In genomic region chr9:109923371-109923770, GRCh38 we compare ENCODE assay signal across 19 cellular contexts.
DNase-seq lines count a peak whose midpoint lies in the region; ATAC-seq and TF ChIP-seq lines count a peak whose summit lies in the region.
"Had no signal": no experiment of that assay in that cellular context is flagged by ENCODE, and none has a peak within 500 bp of the region (broad histone marks: within the 10 kb centered on the region; RNA-seq: fewer than 3 reads in every experiment).

No MANE protein-coding gene starts in this region.

- intact Hi-C loops in thyroid gland (cut with DNase I) = no loop called here

- H3K9me3 Mint-ChIP-seq in nephron = no peaks in the 10 kb centered on the region
- H3K9me3 Mint-ChIP-seq: activated naive CD4-positive, alpha-beta T cell treated with anti-CD3 and anti-CD28 coated beads, Interleukin-2, amount 50 U/mL, for 24 hours; dendritic cell treated with granulocyte-macrophage colony-stimulating factor and Interleukin-4, amounts not matched to agents 40 ng/mL and 50 ng/mL, for 4 days; neural progenitor cell had no signal

- no peak overlapping the region for H3K4me3 ChIP-seq in WERI-Rb-1 (ENCODE audit: low read depth, low read length)
- no peak overlapping the region for H3K4me3 ChIP-seq in thyroid gland (replicated peaks in 1 of 3)
- H3K4me3 ChIP-seq: neural progenitor cell, PC-9 had no signal

- H3K4me1 Mint-ChIP-seq in nephron = peaks cover 39% of the 10 kb centered on the region

- TF ChIP-seq CTCF in WERI-Rb-1 (IDR thresholded peaks at IDR 0.05; ENCODE audit: low read depth, low read length) (no peak), nephron (IDR thresholded peaks at IDR 0.05; ENCODE audit: unreplicated experiment in 3 of 3) (no peak), thyroid gland (IDR thresholded peaks at IDR 0.05) (no peak)

- no peak overlapping the region for H3K4me3 Mint-ChIP-seq in nephron
- H3K4me3 Mint-ChIP-seq: activated naive CD4-positive, alpha-beta T cell treated with anti-CD3 and anti-CD28 coated beads, Interleukin-2, amount 50 U/mL, for 24 hours; dendritic cell treated with granulocyte-macrophage colony-stimulating factor and Interleukin-4, amounts not matched to agents 40 ng/mL and 50 ng/mL, for 4 days; memory B cell; neural progenitor cell had no signal

- no peak for TF ChIP-seq POLR2A in thyroid gland (IDR thresholded peaks at IDR 0.05)

- no peaks in the 10 kb centered on the region for H3K36me3 ChIP-seq in WERI-Rb-1
- H3K36me3 ChIP-seq in thyroid gland = no peaks in the 10 kb centered on the region
- H3K36me3 ChIP-seq: neural progenitor cell had no signal

- H3K27me3 ChIP-seq in WERI-Rb-1 (ENCODE audit: insufficient read depth, low read depth, severe bottlenecking) = no peaks in the 10 kb centered on the region
- H3K27me3 ChIP-seq in thyroid gland = no peaks in the 10 kb centered on the region
- H3K27me3 ChIP-seq: neural progenitor cell had no signal

- peak overlapping the region in 2 of 3 experiments; percentile 14 to 44 for H3K27ac Mint-ChIP-seq in nephron
- H3K27ac Mint-ChIP-seq: activated naive CD4-positive, alpha-beta T cell treated with anti-CD3 and anti-CD28 coated beads, Interleukin-2, amount 50 U/mL, for 24 hours; dendritic cell treated with granulocyte-macrophage colony-stimulating factor and Interleukin-4, amounts not matched to agents 40 ng/mL and 50 ng/mL, for 4 days; memory B cell; neural progenitor cell had no signal

- H3K4me1 ChIP-seq in thyroid gland = no peaks in the 10 kb centered on the region

- H3K27ac ChIP-seq in WERI-Rb-1 (peak overlapping the region; percentile 19; the same call in 1 of the 2 replicates), thyroid gland (no peak overlapping the region)
- H3K27ac ChIP-seq: neural progenitor cell, PC-9 had no signal

- peak; percentile 6 for DNase-seq in COR-L47 (lab: John Stamatoyannopoulos, UW)
- DNase-seq in NCI-H2029 (lab: John Stamatoyannopoulos, UW) = peak; percentile 76
- no peak for DNase-seq in WERI-Rb-1
- no peak for DNase-seq in thyroid gland
- no peak for DNase-seq in activated effector memory CD4-positive, alpha-beta T cell treated with anti-CD3 and anti-CD28 coated beads, Interleukin-2, amount 50 U/mL, for 16 hours
- no peak for DNase-seq in LoVo (ENCODE audit: low spot score)
- DNase-seq: activated CD4-positive, alpha-beta T cell treated with anti-CD3 and anti-CD28 coated beads, Interleukin-2, amount 50 U/mL, for 1 hour; activated T-cell treated with anti-CD3 and anti-CD28 coated beads, Interleukin-2, amount 50 U/mL, for 1 hour; NCI-H226; PC-9; right cardiac atrium had no signal

- H3K36me3 Mint-ChIP-seq in nephron (ENCODE audit: low read depth) = peaks cover 7% of the 10 kb centered on the region
- H3K36me3 Mint-ChIP-seq: activated naive CD4-positive, alpha-beta T cell treated with anti-CD3 and anti-CD28 coated beads, Interleukin-2, amount 50 U/mL, for 24 hours; memory B cell; neural progenitor cell had no signal

- peaks cover 15% of the 10 kb centered on the region for H3K27me3 Mint-ChIP-seq in nephron (ENCODE audit: low read depth)
- H3K27me3 Mint-ChIP-seq: activated naive CD4-positive, alpha-beta T cell treated with anti-CD3 and anti-CD28 coated beads, Interleukin-2, amount 50 U/mL, for 24 hours; memory B cell had no signal

- WGBS in thyroid gland, 2 donors = 68 to 82% methylated on average over 5 of the region's 5 CpGs

- no peaks in the 10 kb centered on the region for H3K9me3 ChIP-seq in WERI-Rb-1 (ENCODE audit: severe bottlenecking)
- H3K9me3 ChIP-seq in thyroid gland = no peaks in the 10 kb centered on the region

- no peak for ATAC-seq in GM19395 (IDR thresholded peaks at IDR 0.05; ENCODE audit: unreplicated experiment)
- ATAC-seq: HCT116, right cardiac atrium, SK-N-SH treated with all-trans-retinoic acid at 6 μM for 48 hours had no signal

Comparison
In these comparisons a context has a peak if more than half of its experiments do, and no peak if none do; other contexts are left out.
1. DNase-seq: peak in COR-L47 (single experiment) and NCI-H2029 (single experiment); none in WERI-Rb-1 (single experiment), thyroid gland (0 of 2), activated effector memory CD4-positive, alpha-beta T cell treated with anti-CD3 and anti-CD28 coated beads, Interleukin-2, amount 50 U/mL, for 16 hours (single experiment) and LoVo (single experiment).